ENCODE assay signal across 18 cellular contexts in genomic region chr1:41838266-41838665, GRCh38.
"Had no signal": no experiment of that assay in that cellular context is flagged by ENCODE, and none has a peak within 500 bp of the region (broad histone marks: within the 10 kb centered on the region; RNA-seq: fewer than 3 reads in every experiment).

No MANE protein-coding gene starts in this region.

- H3K9me3 Mint-ChIP-seq: endodermal cell; naive thymus-derived CD8-positive, alpha-beta T cell; neural progenitor cell had no signal

- H3K4me3 Mint-ChIP-seq: endodermal cell; naive thymus-derived CD8-positive, alpha-beta T cell; neural progenitor cell had no signal

- H3K9me3 ChIP-seq: heart right ventricle, mucosa of descending colon, ovary, right atrium auricular region had no signal

- H3K36me3 ChIP-seq: heart right ventricle, neural progenitor cell, ovary, right atrium auricular region had no signal

- H3K4me3 ChIP-seq: coronary artery, heart right ventricle, mucosa of descending colon, neural progenitor cell, ovary, right atrium auricular region had no signal

- DNase-seq: effector CD4-positive, alpha-beta T cell; endodermal cell; erythroblast; heart right ventricle; islet precursor cell; mammary epithelial cell; mucosa of descending colon; naive thymus-derived CD8-positive, alpha-beta T cell; nucleus accumbens; ovary; small intestine; stimulated activated CD4-positive, alpha-beta T cell treated with anti-CD3 and anti-CD28 coated beads, Interleukin-12 subunit alpha, Interleukin-12 subunit beta, amount 100 ng/mL, for 4 hours; stimulated activated naive CD4-positive, alpha-beta T cell treated with Interleukin-2 at 50 U/mL for 16 hours; trophoblast cell had no signal

- H3K27me3 Mint-ChIP-seq: naive thymus-derived CD8-positive, alpha-beta T cell had no signal

- H3K27ac ChIP-seq: coronary artery, heart right ventricle, neural progenitor cell, ovary, right atrium auricular region had no signal

- H3K27ac Mint-ChIP-seq: endodermal cell, neural progenitor cell had no signal

- ATAC-seq: heart right ventricle; left lobe of liver; mucosa of descending colon; naive thymus-derived CD8-positive, alpha-beta T cell had no signal

- H3K36me3 Mint-ChIP-seq: neural progenitor cell had no signal

- H3K27me3 ChIP-seq: heart right ventricle, neural progenitor cell, ovary, right atrium auricular region had no signal
